ENCODE assay signal across 8 cellular contexts in genomic region chr16:15572329-15573001, GRCh38.
DNase-seq lines count a peak whose midpoint lies in the region; ATAC-seq and TF ChIP-seq lines count a peak whose summit lies in the region.

No MANE protein-coding gene starts in this region.

- H4K8ac ChIP-seq in IMR-90 (ENCODE audit: low read depth in 2 of 2, low read length in 2 of 2): no peak overlapping the region

- H3K9me3 Mint-ChIP-seq in neural progenitor cell (peaks cover 2% of the 10 kb centered on the region), natural killer cell (no peaks in the 10 kb centered on the region)

- in situ Hi-C loops in IMR-90 (cut with MboI; ENCODE audit: low sequenced_read_pairs): no loop called here

- H4K91ac ChIP-seq in IMR-90 (ENCODE audit: insufficient read depth, low read depth, low read length): no peak overlapping the region

- H3K27ac Mint-ChIP-seq in neural progenitor cell (peak overlapping the region; percentile 66), natural killer cell (no peak overlapping the region)

- H3K79me1 ChIP-seq in IMR-90 (ENCODE audit: low read depth in 1 of 2, low read length in 2 of 2): peaks cover 0 to 8% of the 10 kb centered on the region in 2 experiments; a peak in 3 of 4 replicates

- H2BK5ac ChIP-seq in IMR-90 (ENCODE audit: low read depth, low read length, poor library complexity, severe bottlenecking): no peak overlapping the region

- no peak overlapping the region for H3K56ac ChIP-seq in IMR-90 (ENCODE audit: extremely low read depth, insufficient read depth, low read length)

- DNase-seq in Ammon's horn (ENCODE audit: low spot score): peak; percentile 32
- DNase-seq in IMR-90: peak; percentile 67
- peak; percentile 21 for DNase-seq in astrocyte of the hippocampus (ENCODE audit: low read depth, low spot score)
- DNase-seq in neural progenitor cell (ENCODE audit: low spot score): no peak
- no peak for DNase-seq in NCI-H82 (lab: John Stamatoyannopoulos, UW)
- DNase-seq in OCI-M2 (lab: John Stamatoyannopoulos, UW; ENCODE audit: unreplicated experiment): no peak
- no peak for DNase-seq in DMS53 treated with DMSO at 0.1 percent for 48 hours (lab: John Stamatoyannopoulos, UW; ENCODE audit: unreplicated experiment)
- DNase-seq in natural killer cell: no peak

- H3K27me3 ChIP-seq in IMR-90 (ENCODE audit: control insufficient read depth, insufficient read depth, low read length) (no peaks in the 10 kb centered on the region), neural progenitor cell (no peaks in the 10 kb centered on the region)

- H3K9me3 ChIP-seq in IMR-90 (ENCODE audit: control insufficient read depth, insufficient read depth, low read length) (no peaks in the 10 kb centered on the region), neural progenitor cell (ENCODE audit: low read depth) (no peaks in the 10 kb centered on the region)

- no peak for TF ChIP-seq RAD21 in IMR-90 (IDR thresholded peaks at IDR 0.05; ENCODE audit: low read length)

- no peak for TF ChIP-seq POLR2A in IMR-90 (IDR thresholded peaks at IDR 0.05; ENCODE audit: low read depth, low read length)

- no peak overlapping the region for H3K23ac ChIP-seq in IMR-90 (ENCODE audit: low read depth, low read length)

- no peak overlapping the region; the same call in 1 of the 2 replicates for H2BK20ac ChIP-seq in IMR-90 (ENCODE audit: low read depth, low read length)

- ATAC-seq in IMR-90 (ENCODE audit: low read depth) (peak; percentile 76), natural killer cell (no peak)

- 34% methylated on average over 5 of the region's 9 CpGs; no CpG with 5 or more reads in 1 of the 2 experiments for WGBS in IMR-90 (ENCODE audit: extremely low coverage in 2 of 2, insufficient read length in 1 of 2), 2 experiments

- H3K18ac ChIP-seq in IMR-90 (ENCODE audit: low read depth, low read length): peak overlapping the region; percentile 87

- dilution Hi-C loops in IMR-90 (cut with HindIII; ENCODE audit: low sequenced_read_pairs, unreplicated experiment): no loop called here

- 0 out of 2 replicates have a peak overlapping the region, but pooled peaks have one; percentile 27 for H4K5ac ChIP-seq in IMR-90 (ENCODE audit: low read depth, low read length)

- H3F3A ChIP-seq in neural progenitor cell (ENCODE audit: low read depth): peaks cover 7% of the 10 kb centered on the region

- peaks cover 2% of the 10 kb centered on the region for H3K27me3 Mint-ChIP-seq in neural progenitor cell (ENCODE audit: insufficient read depth, low read depth)
- H3K27me3 Mint-ChIP-seq in natural killer cell (ENCODE audit: low read depth in 2 of 2): no peaks in the 10 kb centered on the region

- H3K4me1 Mint-ChIP-seq in neural progenitor cell: no peaks in the 10 kb centered on the region
- H3K4me1 Mint-ChIP-seq in natural killer cell: peaks cover 4 to 15% of the 10 kb centered on the region in 2 donors

- H3K4me3 ChIP-seq in IMR-90 (ENCODE audit: insufficient read depth, low read depth, low read length) (no peak overlapping the region), neural progenitor cell (no peak overlapping the region)

- H3K9ac ChIP-seq in IMR-90 (ENCODE audit: low read depth, low read length) (no peak overlapping the region), neural progenitor cell (no peak overlapping the region)

- H3K4ac ChIP-seq in IMR-90 (ENCODE audit: low read depth, low read length): peak overlapping the region; percentile 45; the same call in 1 of the 2 replicates

- H2AFZ ChIP-seq in IMR-90 (replicated peaks; ENCODE audit: low read length, poor library complexity): no peak overlapping the region
- no peak overlapping the region for H2AFZ ChIP-seq in neural progenitor cell (replicated peaks)

- no peak overlapping the region for H2AK9ac ChIP-seq in IMR-90 (replicated peaks; ENCODE audit: low read depth, low read length, poor library complexity)

- H3K27ac ChIP-seq in IMR-90 (ENCODE audit: insufficient read depth, low read length) (peak overlapping the region; percentile 73; the same call in 1 of the 2 replicates), neural progenitor cell (no peak overlapping the region)

- TF ChIP-seq CTCF in IMR-90 (conservative IDR thresholded peaks at IDR 0.05; ENCODE audit: low read depth, low read length): no peak
- TF ChIP-seq CTCF in neural progenitor cell (IDR thresholded peaks at IDR 0.05): no peak
- no peak for TF ChIP-seq CTCF in natural killer cell (IDR thresholded peaks at IDR 0.05)

- intact Hi-C loops in IMR-90 (cut with micrococcal nuclease) (no loop called here), natural killer cell (cut with micrococcal nuclease) (no loop called here)

- H2BK120ac ChIP-seq in IMR-90 (ENCODE audit: low read depth, low read length): no peak overlapping the region

- H2BK15ac ChIP-seq in IMR-90 (ENCODE audit: low read depth, low read length): no peak overlapping the region

- H3K79me2 ChIP-seq in neural progenitor cell (ENCODE audit: low read depth): no peaks in the 10 kb centered on the region

- CTCF ChIA-PET in IMR-90 (lab: Yijun Ruan, JAX): no interaction called here

- H2AK5ac ChIP-seq in IMR-90 (ENCODE audit: low read depth, low read length): peak overlapping the region; percentile 68; the same call in 1 of the 2 replicates

- no TSS peak for BruUV-seq in IMR-90 (replicated peaks; lab: Mats Ljungman, UMichigan)

- H3K36me3 ChIP-seq in IMR-90 (ENCODE audit: control insufficient read depth, insufficient read depth, low read length): peaks cover 17% of the 10 kb centered on the region
- H3K36me3 ChIP-seq in neural progenitor cell: no peaks in the 10 kb centered on the region

- peaks cover 8% of the 10 kb centered on the region for H3K36me3 Mint-ChIP-seq in neural progenitor cell
- no peaks in the 10 kb centered on the region for H3K36me3 Mint-ChIP-seq in natural killer cell

- POLR2A ChIA-PET in IMR-90 (lab: Charles Lee; ENCODE audit: unreplicated experiment): no interaction called here

- H3K14ac ChIP-seq in IMR-90 (replicated peaks; ENCODE audit: low read depth, low read length): peak overlapping the region; percentile 61; the same call in 1 of the 2 replicates

- H4K20me1 ChIP-seq in IMR-90 (ENCODE audit: insufficient read depth, low read length) (no peaks in the 10 kb centered on the region), neural progenitor cell (ENCODE audit: low read depth) (no peaks in the 10 kb centered on the region)

- H3K9me1 ChIP-seq in IMR-90 (ENCODE audit: insufficient read depth, low read length): peaks cover 7% of the 10 kb centered on the region

- H3K4me2 ChIP-seq in IMR-90 (ENCODE audit: low read depth, low read length): peak overlapping the region; percentile 73
- no peak overlapping the region for H3K4me2 ChIP-seq in neural progenitor cell

- H3K4me1 ChIP-seq in IMR-90 (ENCODE audit: control insufficient read depth, insufficient read depth, low read length) (peaks cover 12% of the 10 kb centered on the region), neural progenitor cell (peaks cover 8% of the 10 kb centered on the region)

- no peak overlapping the region for H3K4me3 Mint-ChIP-seq in neural progenitor cell
- H3K4me3 Mint-ChIP-seq in natural killer cell: no peak overlapping the region

TF ChIP-seq in IMR-90, 13 proteins besides CTCF, POLR2A, EP300 and RAD21:
- peak; percentile 96 for TF ChIP-seq CEBPB (IDR thresholded peaks at IDR 0.05; ENCODE audit: low read depth, low read length)
- TF ChIP-seq SMC3 (IDR thresholded peaks at IDR 0.05; ENCODE audit: low read depth, low read length): no peak

Comparison
In these comparisons a context has a peak if more than half of its experiments do, and no peak if none do; other contexts are left out.
1. DNase-seq: peak in Ammon's horn (single experiment), IMR-90 (single experiment) and astrocyte of the hippocampus (single experiment); none in neural progenitor cell (single experiment), NCI-H82 (single experiment), OCI-M2 (single experiment), DMS53 treated with DMSO at 0.1 percent for 48 hours (single experiment) and natural killer cell (single experiment).